8 cellular contexts compared by ENCODE assay signal in genomic region chr5:32092938-32093812, GRCh38.
A peak's percentile ranks its signal among the peaks of the same experiment; 100 is the strongest.
DNase-seq lines count a peak whose midpoint lies in the region; ATAC-seq and TF ChIP-seq lines count a peak whose summit lies in the region.

No MANE protein-coding gene starts in this region.

- H3K27ac Mint-ChIP-seq in CD4-positive, alpha-beta memory T cell: peak overlapping the region in 1 of 7 donors; percentile 11

- no peaks in the 10 kb centered on the region for H3K27me3 ChIP-seq in CD4-positive, alpha-beta memory T cell (ENCODE audit: insufficient read depth, low read length)
- no peaks in the 10 kb centered on the region for H3K27me3 ChIP-seq in right lobe of liver

- TF ChIP-seq CTCF in choroid plexus epithelial cell (conservative IDR thresholded peaks at IDR 0.05; ENCODE audit: low read depth, low read length) (peak; percentile 84), right lobe of liver (IDR thresholded peaks at IDR 0.05) (peak; percentile 58 to 68 (median 62))

- intact Hi-C loops in CD4-positive, alpha-beta memory T cell (cut with micrococcal nuclease): loop anchor here (5.0 kb wide), 1 partner anchor 561 kb away; the partner anchor contains the start of genes C5orf22 and DROSHA
- intact Hi-C loops in right lobe of liver (cut with DNase I): no loop called here

- no peak overlapping the region for H3K4me3 Mint-ChIP-seq in CD4-positive, alpha-beta memory T cell

- no peaks in the 10 kb centered on the region for H3K27me3 Mint-ChIP-seq in CD4-positive, alpha-beta memory T cell

- peaks cover 3 to 6% (median 5%) of the 10 kb centered on the region in 4 donors for H3K4me1 Mint-ChIP-seq in CD4-positive, alpha-beta memory T cell

- H3K9me3 Mint-ChIP-seq in CD4-positive, alpha-beta memory T cell: no peaks in the 10 kb centered on the region

- H3K4me3 ChIP-seq in CD4-positive, alpha-beta memory T cell (ENCODE audit: low read length in 2 of 2): no peak overlapping the region
- no peak overlapping the region for H3K4me3 ChIP-seq in choroid plexus epithelial cell (ENCODE audit: low read depth, low read length)
- no peak overlapping the region for H3K4me3 ChIP-seq in right lobe of liver

- 46% methylated on average over 15 of the region's 20 CpGs for WGBS in right lobe of liver (ENCODE audit: insufficient coverage, low coverage, low lambda C conversion rate, missing lambda C conversion rate)

- POLR2A ChIA-PET in CD4-positive, alpha-beta memory T cell (lab: Charles Lee; ENCODE audit: partially characterized antibody): interaction anchor here (1.1 kb wide), 1 partner anchor 81 kb away, joined by 4 read pairs; the partner anchor contains the start of gene GOLPH3

- ATAC-seq in GM19397 (IDR thresholded peaks at IDR 0.05; ENCODE audit: unreplicated experiment) (peak; percentile 89), HG03460 (IDR thresholded peaks at IDR 0.05; ENCODE audit: unreplicated experiment) (peak; percentile 87), right lobe of liver (peak; percentile 83 to 89 (median 84))

- H3K9me3 ChIP-seq in CD4-positive, alpha-beta memory T cell (ENCODE audit: control insufficient read depth in 1 of 2, low read length in 2 of 2): no peaks in the 10 kb centered on the region
- no peaks in the 10 kb centered on the region for H3K9me3 ChIP-seq in right lobe of liver

- CTCF ChIA-PET in CD4-positive, alpha-beta memory T cell (lab: Charles Lee; ENCODE audit: partially characterized antibody): interaction anchor here (0.6 to 1.7 kb wide), 26 partner anchors 9 to 587 kb away, joined by 3 to 15 read pairs (median 3); partner anchors contain the start of gene PDZD2

- peak; percentile 45 to 64 (median 51) for DNase-seq in CD4-positive, alpha-beta memory T cell
- DNase-seq in NCI-H460 (ENCODE audit: extremely low read depth, low read depth) (peak; percentile 77), choroid plexus epithelial cell (ENCODE audit: low read depth) (peak; percentile 89), right lobe of liver (peak in 1 of 3 donors; percentile 63)
- DNase-seq in activated CD4-positive, alpha-beta T cell treated with anti-CD3 and anti-CD28 coated beads for 1 hour: peak; percentile 32
- peak; percentile 14 for DNase-seq in stimulated activated CD8-positive, alpha-beta memory T cell treated with anti-CD3 and anti-CD28 coated beads, Interleukin-12 subunit alpha, Interleukin-12 subunit beta, amount 100 ng/mL, for 24 hours (ENCODE audit: extremely low read depth)

- peaks cover 0 to 5% of the 10 kb centered on the region in 2 donors for H3K36me3 Mint-ChIP-seq in CD4-positive, alpha-beta memory T cell

- H3K4me1 ChIP-seq in CD4-positive, alpha-beta memory T cell (ENCODE audit: insufficient read depth, low read length): no peaks in the 10 kb centered on the region
- H3K4me1 ChIP-seq in right lobe of liver: no peaks in the 10 kb centered on the region

- TF ChIP-seq POLR2A in right lobe of liver (IDR thresholded peaks at IDR 0.05): no peak

- no peaks in the 10 kb centered on the region for H3K36me3 ChIP-seq in CD4-positive, alpha-beta memory T cell (ENCODE audit: insufficient read depth, low read length)
- no peaks in the 10 kb centered on the region for H3K36me3 ChIP-seq in right lobe of liver

- H3K27ac ChIP-seq in CD4-positive, alpha-beta memory T cell (ENCODE audit: low read depth, low read length): no peak overlapping the region
- H3K27ac ChIP-seq in right lobe of liver: no peak overlapping the region
